8 cellular contexts compared by ENCODE assay signal in genomic region chr6:31575335-31575901, GRCh38. TPM values are rescaled to one million over a fixed set of nuclear protein-coding genes. Genes with fewer than 3 reads are reported as not detected.
DNase-seq lines count a peak whose midpoint lies in the region; ATAC-seq and TF ChIP-seq lines count a peak whose summit lies in the region.

Gene TNF (plus strand): TSS chr6:31575565. CDS start chr6:31575742, 177 bp downstream.

- no peak within 1 kb of the TSS for H3K27ac ChIP-seq in DOHH2 (ENCODE audit: low read depth, low read length)
- H3K27ac ChIP-seq in stomach, result peak within 1 kb of the TSS in 4 of 5 donors; percentile 49 to 76 (median 57)

- H3K36me3 Mint-ChIP-seq in activated naive CD4-positive, alpha-beta T cell treated with anti-CD3 and anti-CD28 coated beads, Interleukin-2, amount 50 U/mL, for 72 hours, result peaks cover 51 to 72% of the 10 kb centered on the region in 2 donors

- H3K36me3 ChIP-seq in DOHH2 (ENCODE audit: control insufficient read depth, low read length), result no peaks in the 10 kb centered on the region
- no peaks in the 10 kb centered on the region for H3K36me3 ChIP-seq in stomach

- H3K27me3 ChIP-seq in DOHH2 (ENCODE audit: control insufficient read depth, low read length) (peaks cover 82% of the 10 kb centered on the region), mononuclear cell (ENCODE audit: insufficient read depth, low read length) (no peaks in the 10 kb centered on the region), stomach (peaks cover 0 to 8% (median 0%) of the 10 kb centered on the region in 3 donors)

- H3K4me3 ChIP-seq in DOHH2 (ENCODE audit: low read length) (peak within 1 kb of the TSS; percentile 35), mononuclear cell (ENCODE audit: low read length) (peak within 1 kb of the TSS; percentile 57), stomach (peak within 1 kb of the TSS; percentile 14 to 40 (median 32))

- no peaks in the 10 kb centered on the region for H3K9me3 Mint-ChIP-seq in activated naive CD4-positive, alpha-beta T cell treated with anti-CD3 and anti-CD28 coated beads, Interleukin-2, amount 50 U/mL, for 72 hours

- no peak for TF ChIP-seq CTCF in DOHH2 (IDR thresholded peaks at IDR 0.05; ENCODE audit: low read depth, low read length, poor library complexity, severe bottlenecking)
- TF ChIP-seq CTCF in stomach (IDR thresholded peaks at IDR 0.05), result no peak

- peak; percentile 26 to 30 for ATAC-seq in activated naive CD4-positive, alpha-beta T cell treated with anti-CD3 and anti-CD28 coated beads, Interleukin-2, amount 50 U/mL, for 72 hours
- ATAC-seq in HG03439 (IDR thresholded peaks at IDR 0.05; ENCODE audit: unreplicated experiment) (no peak), HG02678 (IDR thresholded peaks at IDR 0.05; ENCODE audit: unreplicated experiment) (no peak)

- peaks cover 60% of the 10 kb centered on the region for H3K4me1 ChIP-seq in DOHH2 (ENCODE audit: control insufficient read depth, low read length)
- H3K4me1 ChIP-seq in mononuclear cell (ENCODE audit: insufficient read depth, low read length), result peaks cover 96% of the 10 kb centered on the region
- H3K4me1 ChIP-seq in stomach, result peaks cover 0 to 21% (median 2%) of the 10 kb centered on the region in 4 donors

- peaks cover 7% of the 10 kb centered on the region for H3F3A ChIP-seq in DOHH2 (ENCODE audit: control insufficient read depth, insufficient read depth)

- no peaks in the 10 kb centered on the region for H3K79me2 ChIP-seq in DOHH2 (ENCODE audit: control insufficient read depth, low read length)

- H3K9me2 ChIP-seq in DOHH2 (replicated peaks; ENCODE audit: control insufficient read depth, low read length), result no peaks in the 10 kb centered on the region

- H4K20me1 ChIP-seq in DOHH2 (ENCODE audit: control insufficient read depth, insufficient read depth, low read depth, low read length), result no peaks in the 10 kb centered on the region

- intact Hi-C loops in stomach (cut with DNase I; ENCODE audit: low total_unique reads), result no loop called here

- H3K9me3 ChIP-seq in DOHH2 (ENCODE audit: control insufficient read depth, insufficient read depth, low read length) (no peaks in the 10 kb centered on the region), mononuclear cell (ENCODE audit: low read depth, low read length) (no peaks in the 10 kb centered on the region), stomach (no peaks in the 10 kb centered on the region)

- no peak for TF ChIP-seq EP300 in stomach (IDR thresholded peaks at IDR 0.05)

- peak within 1 kb of the TSS; percentile 93 to 98 for H3K27ac Mint-ChIP-seq in activated naive CD4-positive, alpha-beta T cell treated with anti-CD3 and anti-CD28 coated beads, Interleukin-2, amount 50 U/mL, for 72 hours

- 42 to 69% (median 46%) methylated on average over 17 to 19 of the region's 19 CpGs for WGBS in stomach, 5 donors

- H3K4me2 ChIP-seq in DOHH2 (ENCODE audit: low read length), result peak within 1 kb of the TSS; percentile 21

- DNase-seq in SIG-M5 (lab: John Stamatoyannopoulos, UW) (peak; percentile 53), stomach (peak; percentile 32), NCI-H2227 treated with DMSO at 0.1 percent for 48 hours (lab: John Stamatoyannopoulos, UW) (no peak)
- DNase-seq in activated naive CD4-positive, alpha-beta T cell treated with anti-CD3 and anti-CD28 coated beads, Interleukin-2, amount 50 U/mL, for 72 hours (ENCODE audit: low spot score in 2 of 2), result peak; percentile 83 to 89

- no peak for TF ChIP-seq POLR2A in stomach (IDR thresholded peaks at IDR 0.05)

RNA-seq across cellular contexts. Expression of gene TNF, which starts in this region (rescaled TPM):
- 100 to 1,000 TPM in 1 of 2 donors, 10 to 100 TPM in 1; 52.0 to 250 TPM for total RNA-seq in activated naive CD4-positive, alpha-beta T cell treated with anti-CD3 and anti-CD28 coated beads, Interleukin-2, amount 50 U/mL, for 72 hours
- total RNA-seq in mononuclear cell (230 TPM), stomach (under 1 TPM in 1 of 5 donors, not detected in 4; 0.58 TPM)
- under 1 TPM in 2 of 3 donors, not detected in 1; 0.28 to 0.31 TPM for polyA plus RNA-seq in stomach

Comparison
In these comparisons a context has a peak if more than half of its experiments do, and no peak if none do; other contexts are left out.
1. RNA of gene TNF (total RNA-seq): 52.0 to 250 TPM in activated naive CD4-positive, alpha-beta T cell treated with anti-CD3 and anti-CD28 coated beads, Interleukin-2, amount 50 U/mL, for 72 hours and 230 TPM in mononuclear cell (single experiment); 0.58 TPM in stomach; every median in the first group is over 10 times any median in the second.
2. Peak in DNase-seq, H3K4me3 ChIP-seq and H3K27ac ChIP-seq in stomach; RNA of the gene not detected or under 1 TPM.
3. ATAC-seq: peak in activated naive CD4-positive, alpha-beta T cell treated with anti-CD3 and anti-CD28 coated beads, Interleukin-2, amount 50 U/mL, for 72 hours (2 of 2); none in HG03439 (single experiment) and HG02678 (single experiment).
4. Peak in every context shown above with its lines, with median percentiles within 50 percentile points of each other: H3K4me3 ChIP-seq.